8 cellular contexts compared by ENCODE assay signal in the genomic region with DNA sequence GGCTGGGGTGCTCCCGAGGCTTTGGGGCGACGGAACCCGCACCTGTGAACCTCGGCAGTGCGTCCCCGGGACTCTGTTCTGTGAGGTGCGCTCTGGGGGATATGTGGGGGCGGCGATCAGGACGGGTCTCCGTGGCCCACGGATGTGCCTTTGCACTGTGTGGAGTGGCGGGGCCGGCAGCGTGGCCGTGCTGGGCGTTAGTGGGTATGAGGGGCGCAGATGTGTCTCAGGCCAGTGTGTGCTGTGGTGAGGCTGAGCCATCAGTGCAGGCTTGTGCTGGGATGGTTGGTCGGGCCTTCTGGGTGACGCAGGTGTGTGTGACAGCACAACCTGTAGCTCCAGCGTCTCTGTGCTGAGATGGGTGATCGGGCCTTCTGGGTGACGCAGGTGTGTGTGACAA. TPM values are rescaled to one million over a fixed set of nuclear protein-coding genes. Genes with fewer than 3 reads are reported as not detected.
DNase-seq lines count a peak whose midpoint lies in the region; ATAC-seq and TF ChIP-seq lines count a peak whose summit lies in the region.

No MANE protein-coding gene starts in this region.

- peak overlapping the region; percentile 74 to 87 (median 82) for H3K9ac ChIP-seq in skeletal muscle tissue (ENCODE audit: low read depth in 1 of 3, low read length in 3 of 3)

- no peak for DNase-seq in foreskin keratinocyte
- no peak for DNase-seq in stimulated activated CD4-positive, alpha-beta T cell treated with anti-CD3 and anti-CD28 coated beads, Interleukin-12 subunit alpha, Interleukin-12 subunit beta, amount 100 ng/mL, for 4 hours
- no peak for DNase-seq in NCI-H2171 (lab: John Stamatoyannopoulos, UW)
- DNase-seq in SW 1271 (lab: John Stamatoyannopoulos, UW), result no peak
- no peak for DNase-seq in C1 segment of cervical spinal cord (lab: John Stamatoyannopoulos, UW)

- H3K27ac ChIP-seq in foreskin keratinocyte (peak overlapping the region; percentile 84), skeletal muscle tissue (ENCODE audit: low read depth, low read length) (peak overlapping the region; percentile 85)

- H3K4me1 ChIP-seq in foreskin keratinocyte (no peaks in the 10 kb centered on the region), skeletal muscle tissue (ENCODE audit: control insufficient read depth in 3 of 3, insufficient read depth in 3 of 3, low read length in 3 of 3) (peaks cover 4 to 20% (median 9%) of the 10 kb centered on the region in 3 donors)

- H3K9me3 ChIP-seq in skeletal muscle tissue (ENCODE audit: control insufficient read depth in 3 of 3, low read length in 3 of 3), result no peaks in the 10 kb centered on the region

- peak overlapping the region; percentile 61 for H3K4me3 ChIP-seq in WI38 (ENCODE audit: low read depth, low read length)
- peak overlapping the region; percentile 79 to 93 (median 80) for H3K4me3 ChIP-seq in skeletal muscle tissue (ENCODE audit: low read length in 3 of 3)

- TF ChIP-seq CTCF in WI38 (IDR thresholded peaks at IDR 0.05; ENCODE audit: low read depth, low read length) (no peak), foreskin keratinocyte (conservative IDR thresholded peaks at IDR 0.05) (no peak)

- peaks cover 4 to 11% (median 9%) of the 10 kb centered on the region in 3 donors for H3K36me3 ChIP-seq in skeletal muscle tissue (ENCODE audit: control insufficient read depth in 3 of 3, insufficient read depth in 3 of 3, low read length in 3 of 3)

- ATAC-seq in GM21390 (IDR thresholded peaks at IDR 0.05; ENCODE audit: unreplicated experiment) (peak; percentile 10), foreskin keratinocyte (peak; percentile 30)

- H3K27me3 ChIP-seq in foreskin keratinocyte, result no peaks in the 10 kb centered on the region
- no peaks in the 10 kb centered on the region for H3K27me3 ChIP-seq in skeletal muscle tissue (ENCODE audit: control insufficient read depth in 3 of 3, insufficient read depth in 3 of 3, low read length in 3 of 3)

RNA-seq across cellular contexts. Expression of gene ZNF331, which starts 16.9 kb away (rescaled TPM):
- total RNA-seq in foreskin keratinocyte (6.1 and 8.6 TPM in 2 replicates), skeletal muscle tissue (6.3 TPM)
- polyA plus RNA-seq in foreskin keratinocyte, result 2.3 and 2.6 TPM in 2 replicates
